1 cellular context compared by ENCODE assay signal in genomic region chr11:45148276-45148675, GRCh38.
TF ChIP-seq lines count a peak whose summit lies in the region.

No MANE protein-coding gene starts in this region.

TF ChIP-seq in SK-N-SH, 30 proteins besides CTCF, POLR2A, EP300 and RAD21 (continued from another document):
- TF ChIP-seq, protein P1, sequence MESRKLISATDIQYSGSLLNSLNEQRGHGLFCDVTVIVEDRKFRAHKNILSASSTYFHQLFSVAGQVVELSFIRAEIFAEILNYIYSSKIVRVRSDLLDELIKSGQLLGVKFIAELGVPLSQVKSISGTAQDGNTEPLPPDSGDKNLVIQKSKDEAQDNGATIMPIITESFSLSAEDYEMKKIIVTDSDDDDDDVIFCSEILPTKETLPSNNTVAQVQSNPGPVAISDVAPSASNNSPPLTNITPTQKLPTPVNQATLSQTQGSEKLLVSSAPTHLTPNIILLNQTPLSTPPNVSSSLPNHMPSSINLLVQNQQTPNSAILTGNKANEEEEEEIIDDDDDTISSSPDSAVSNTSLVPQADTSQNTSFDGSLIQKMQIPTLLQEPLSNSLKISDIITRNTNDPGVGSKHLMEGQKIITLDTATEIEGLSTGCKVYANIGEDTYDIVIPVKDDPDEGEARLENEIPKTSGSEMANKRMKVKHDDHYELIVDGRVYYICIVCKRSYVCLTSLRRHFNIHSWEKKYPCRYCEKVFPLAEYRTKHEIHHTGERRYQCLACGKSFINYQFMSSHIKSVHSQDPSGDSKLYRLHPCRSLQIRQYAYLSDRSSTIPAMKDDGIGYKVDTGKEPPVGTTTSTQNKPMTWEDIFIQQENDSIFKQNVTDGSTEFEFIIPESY (IDR thresholded peaks at IDR 0.05; ENCODE audit: borderline replicate concordance, low read depth): no peak
- TF ChIP-seq JUND (IDR thresholded peaks at IDR 0.05) (no peak), RXRA (IDR thresholded peaks at IDR 0.05; ENCODE audit: borderline replicate concordance, low read depth) (no peak)
